In the genomic region with DNA sequence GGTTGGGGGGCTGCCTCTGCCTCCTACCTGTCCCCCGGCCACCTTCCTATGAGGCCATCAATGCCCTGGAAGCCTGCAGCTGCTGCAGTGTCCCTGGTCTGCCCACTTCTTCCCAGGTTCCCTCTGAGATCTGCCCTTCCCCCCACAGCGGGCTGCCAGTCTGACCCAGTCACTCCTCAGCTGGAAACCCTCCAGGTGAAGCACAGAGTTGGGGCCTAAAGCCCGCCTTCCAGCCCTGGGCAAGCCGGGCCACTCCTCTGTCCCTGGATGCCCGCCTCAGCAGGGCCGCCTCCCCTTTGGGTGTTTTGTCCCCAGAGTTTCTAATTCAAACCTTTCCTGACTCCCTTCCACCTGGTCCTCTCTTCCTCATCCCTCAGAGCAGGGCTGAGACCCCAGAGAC, we compare ENCODE assay signal across 22 cellular contexts.
DNase-seq lines count a peak whose midpoint lies in the region; ATAC-seq and TF ChIP-seq lines count a peak whose summit lies in the region.
"Had no signal": no experiment of that assay in that cellular context is flagged by ENCODE, and none has a peak within 500 bp of the region (broad histone marks: within the 10 kb centered on the region; RNA-seq: fewer than 3 reads in every experiment).

No MANE protein-coding gene starts in this region.

- H3K4me1 ChIP-seq in right cardiac atrium (ENCODE audit: control insufficient read depth, insufficient read depth, low read length), result no peaks in the 10 kb centered on the region
- H3K4me1 ChIP-seq in left ventricle myocardium inferior, result peaks cover 1% of the 10 kb centered on the region
- H3K4me1 ChIP-seq in PC-9 (replicated peaks; ENCODE audit: insufficient read depth), result no peaks in the 10 kb centered on the region
- no peaks in the 10 kb centered on the region for H3K4me1 ChIP-seq in foreskin keratinocyte

- no peak for ATAC-seq in right cardiac atrium
- ATAC-seq in foreskin keratinocyte, result peak; percentile 13
- no peak for ATAC-seq in GM19397 (IDR thresholded peaks at IDR 0.05; ENCODE audit: unreplicated experiment)
- no peak for ATAC-seq in SK-N-SH treated with all-trans-retinoic acid at 6 μM for 48 hours
- ATAC-seq: PC-3, T-cell had no signal

- no peak overlapping the region for H2AFZ ChIP-seq in PC-9

- DNase-seq in right cardiac atrium, result peak; percentile 8 to 48 (median 39)
- no peak for DNase-seq in left ventricle myocardium inferior
- DNase-seq in PC-9, result peak; percentile 33 to 59
- no peak for DNase-seq in foreskin keratinocyte
- DNase-seq in SHP77 (lab: John Stamatoyannopoulos, UW), result no peak
- DNase-seq: 8988T; CD4-positive, alpha-beta T cell; EL; GDM1; GOT3; Karpas-422; MV-4-11; NCI-H1105 treated with DMSO at 0.1 percent for 48 hours; NCI-H2029 treated with DMSO at 0.1 percent for 48 hours; NCI-H446 treated with DMSO at 0.1 percent for 48 hours; NCI-H526; NCI-H82; NK-92 treated with Interleukin-12 subunit alpha and Interleukin-12 subunit beta, amount 100 ng/mL, for 24 hours; PC-3; T-cell had no signal

- no peak overlapping the region for H3K4me2 ChIP-seq in PC-9

- BruUV-seq in PC-9 (replicated peaks; lab: Mats Ljungman, UMichigan), result no TSS peak

- no peaks in the 10 kb centered on the region for H4K20me1 ChIP-seq in PC-9 (ENCODE audit: insufficient read depth)

- POLR2A ChIA-PET in PC-9 (lab: Charles Lee; ENCODE audit: unreplicated experiment), result no interaction called here

- H3K27ac ChIP-seq in right cardiac atrium (ENCODE audit: low read length) (no peak overlapping the region), left ventricle myocardium inferior (replicated peaks) (no peak overlapping the region), PC-9 (no peak overlapping the region), foreskin keratinocyte (no peak overlapping the region)

- intact Hi-C loops in right cardiac atrium (cut with DNase I), result no loop called here
- intact Hi-C loops in left ventricle myocardium inferior (cut with micrococcal nuclease), result no loop called here
- intact Hi-C loops in PC-9 (cut with micrococcal nuclease; ENCODE audit: unreplicated experiment), result no loop called here

- 91% methylated on average over 6 of the region's 6 CpGs for WGBS in right cardiac atrium

- H3K4me3 ChIP-seq in right cardiac atrium (ENCODE audit: low read length) (no peak overlapping the region), left ventricle myocardium inferior (no peak overlapping the region), PC-9 (no peak overlapping the region)

- CTCF ChIA-PET in PC-9 (lab: Charles Lee), result no interaction called here

- H3F3A ChIP-seq in PC-9 (ENCODE audit: insufficient read depth, low read depth), result no peaks in the 10 kb centered on the region

- H3K36me3 ChIP-seq in left ventricle myocardium inferior (no peaks in the 10 kb centered on the region), PC-9 (ENCODE audit: low read depth) (no peaks in the 10 kb centered on the region)

- H3K79me2 ChIP-seq in PC-9 (ENCODE audit: low read depth), result no peaks in the 10 kb centered on the region

- H3K9me3 ChIP-seq in right cardiac atrium (ENCODE audit: control insufficient read depth, low read length) (no peaks in the 10 kb centered on the region), left ventricle myocardium inferior (replicated peaks) (peaks cover 12% of the 10 kb centered on the region), PC-9 (ENCODE audit: insufficient read depth, low read depth) (no peaks in the 10 kb centered on the region)

- H3K9me2 ChIP-seq in PC-9 (ENCODE audit: insufficient read depth), result no peaks in the 10 kb centered on the region

- no peaks in the 10 kb centered on the region for H3K27me3 ChIP-seq in right cardiac atrium (ENCODE audit: control insufficient read depth, insufficient read depth)
- H3K27me3 ChIP-seq in left ventricle myocardium inferior (ENCODE audit: low read depth), result peaks cover 4% of the 10 kb centered on the region
- H3K27me3 ChIP-seq in PC-9 (ENCODE audit: insufficient read depth, low read depth), result 0 out of 2 replicates have a peak, but pooled peaks cover 20% of the 10 kb centered on the region
- H3K27me3 ChIP-seq in foreskin keratinocyte, result no peaks in the 10 kb centered on the region

- no peak for TF ChIP-seq CTCF in left ventricle myocardium inferior (IDR thresholded peaks at IDR 0.05; ENCODE audit: borderline replicate concordance)
- TF ChIP-seq CTCF in PC-9 (conservative IDR thresholded peaks at IDR 0.05), result no peak
- no peak for TF ChIP-seq CTCF in foreskin keratinocyte (conservative IDR thresholded peaks at IDR 0.05)

TF ChIP-seq in SK-N-SH treated with all-trans-retinoic acid at 6 μM for 48 hours, 23 proteins besides CTCF, POLR2A, EP300 and RAD21:
- no peak for TF ChIP-seq OSR1 (CRISPR knock-in tag; IDR thresholded peaks at IDR 0.05)

Comparison
In these comparisons a context has a peak if more than half of its experiments do, and no peak if none do; other contexts are left out.
1. DNase-seq: peak in right cardiac atrium (3 of 3) and PC-9 (2 of 2); none in left ventricle myocardium inferior (single experiment), foreskin keratinocyte (0 of 2) and SHP77 (0 of 2).